ENCODE assay signal across 11 cellular contexts in the genomic region with DNA sequence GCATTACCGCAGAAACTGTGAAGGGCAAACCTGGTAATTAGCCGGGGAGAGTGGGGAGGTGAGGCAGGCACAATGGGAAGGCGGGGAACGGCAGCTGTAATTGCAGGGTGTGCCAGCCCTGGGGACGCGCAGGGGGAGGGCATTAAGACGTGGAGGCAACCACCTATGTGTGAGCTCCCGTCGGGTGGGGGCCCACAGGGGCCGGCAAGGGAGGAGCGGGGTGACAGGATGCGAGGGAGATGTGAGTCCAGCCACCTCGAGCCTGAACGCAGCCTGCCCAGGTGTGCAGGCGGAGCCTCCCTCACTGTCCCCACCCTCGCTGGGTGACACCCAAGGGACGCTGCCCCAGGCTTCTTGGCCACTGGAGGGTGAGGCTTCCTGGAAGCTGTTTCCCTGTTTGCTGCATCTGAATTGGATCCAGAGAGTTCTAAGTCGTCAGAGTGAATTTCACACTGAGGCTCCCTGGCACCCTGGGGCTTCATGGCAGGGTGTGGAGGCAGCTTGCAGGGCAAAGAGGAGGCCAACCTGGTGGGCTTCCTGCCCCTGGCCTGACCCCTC.
A peak's percentile ranks its signal among the peaks of the same experiment; 100 is the strongest.
DNase-seq lines count a peak whose midpoint lies in the region; ATAC-seq and TF ChIP-seq lines count a peak whose summit lies in the region.
"Had no signal": no experiment of that assay in that cellular context is flagged by ENCODE, and none has a peak within 500 bp of the region (broad histone marks: within the 10 kb centered on the region; RNA-seq: fewer than 3 reads in every experiment).

No MANE protein-coding gene starts in this region.

- H3K4me1 Mint-ChIP-seq in activated naive CD4-positive, alpha-beta T cell treated with anti-CD3 and anti-CD28 coated beads for 36 hours (ENCODE audit: low read depth): peaks cover 67% of the 10 kb centered on the region
- H3K4me1 Mint-ChIP-seq in activated CD4-positive, alpha-beta T cell treated with anti-CD3 and anti-CD28 coated beads, Interleukin-2, amount 10 ng/mL, durations not matched to agents 7 days and 5 days: peaks cover 21% of the 10 kb centered on the region

- peaks cover 0 to 10% of the 10 kb centered on the region in 2 donors for H3K27me3 ChIP-seq in left lung
- no peaks in the 10 kb centered on the region for H3K27me3 ChIP-seq in upper lobe of right lung

- H3K27ac Mint-ChIP-seq in activated naive CD4-positive, alpha-beta T cell treated with anti-CD3 and anti-CD28 coated beads for 36 hours: no peak overlapping the region
- no peak overlapping the region for H3K27ac Mint-ChIP-seq in activated CD4-positive, alpha-beta T cell treated with anti-CD3 and anti-CD28 coated beads, Interleukin-2, amount 10 ng/mL, durations not matched to agents 7 days and 5 days
- H3K27ac Mint-ChIP-seq: stimulated activated naive CD8-positive, alpha-beta T cell treated with anti-CD3 and anti-CD28 coated beads, Interleukin-15, Interleukin-2, amounts not matched to agents 100 ng/mL and 50 ng/mL, for 24 hours had no signal

- POLR2A ChIA-PET in activated CD4-positive, alpha-beta T cell treated with anti-CD3 and anti-CD28 coated beads, Interleukin-2, amount 10 ng/mL, durations not matched to agents 7 days and 5 days (lab: Charles Lee): no interaction called here

- no peaks in the 10 kb centered on the region for H3K36me3 ChIP-seq in left lung
- no peaks in the 10 kb centered on the region for H3K36me3 ChIP-seq in upper lobe of right lung

- H3K4me3 Mint-ChIP-seq in activated naive CD4-positive, alpha-beta T cell treated with anti-CD3 and anti-CD28 coated beads for 36 hours: no peak overlapping the region
- no peak overlapping the region for H3K4me3 Mint-ChIP-seq in activated CD4-positive, alpha-beta T cell treated with anti-CD3 and anti-CD28 coated beads, Interleukin-2, amount 10 ng/mL, durations not matched to agents 7 days and 5 days
- H3K4me3 Mint-ChIP-seq: stimulated activated naive CD8-positive, alpha-beta T cell treated with anti-CD3 and anti-CD28 coated beads, Interleukin-15, Interleukin-2, amounts not matched to agents 100 ng/mL and 50 ng/mL, for 24 hours had no signal

- peaks cover 16 to 42% of the 10 kb centered on the region in 2 donors for H3K4me1 ChIP-seq in left lung
- peaks cover 40% of the 10 kb centered on the region for H3K4me1 ChIP-seq in upper lobe of right lung

- H3K9me3 ChIP-seq in left lung: no peaks in the 10 kb centered on the region
- no peaks in the 10 kb centered on the region for H3K9me3 ChIP-seq in upper lobe of right lung

- H3K9me3 Mint-ChIP-seq in activated naive CD4-positive, alpha-beta T cell treated with anti-CD3 and anti-CD28 coated beads for 36 hours: no peaks in the 10 kb centered on the region
- no peaks in the 10 kb centered on the region for H3K9me3 Mint-ChIP-seq in activated CD4-positive, alpha-beta T cell treated with anti-CD3 and anti-CD28 coated beads, Interleukin-2, amount 10 ng/mL, durations not matched to agents 7 days and 5 days
- H3K9me3 Mint-ChIP-seq: CD4-positive, alpha-beta T cell; stimulated activated naive CD8-positive, alpha-beta T cell treated with anti-CD3 and anti-CD28 coated beads, Interleukin-15, Interleukin-2, amounts not matched to agents 100 ng/mL and 50 ng/mL, for 24 hours had no signal

- TF ChIP-seq CTCF in left lung (IDR thresholded peaks at IDR 0.05) (no peak), upper lobe of right lung (IDR thresholded peaks at IDR 0.05) (no peak)

- intact Hi-C loops in activated naive CD4-positive, alpha-beta T cell treated with anti-CD3 and anti-CD28 coated beads for 36 hours (cut with micrococcal nuclease): no loop called here
- intact Hi-C loops in left lung (cut with DNase I) (no loop called here), upper lobe of right lung (cut with DNase I) (no loop called here)

- H3K27ac ChIP-seq in left lung (peak overlapping the region in 1 of 2 donors; percentile 39), upper lobe of right lung (peak overlapping the region; percentile 51)

- peak; percentile 1 for DNase-seq in activated naive CD4-positive, alpha-beta T cell treated with Interleukin-2 at 50 U/mL for 16 hours
- no peak for DNase-seq in activated naive CD4-positive, alpha-beta T cell treated with anti-CD3 and anti-CD28 coated beads for 36 hours
- DNase-seq in SW480 (ENCODE audit: low spot score) (peak; percentile 70), left lung (peak; percentile 50 to 82), upper lobe of right lung (peak; percentile 71)
- DNase-seq in activated CD4-positive, alpha-beta T cell treated with anti-CD3 and anti-CD28 coated beads, Interleukin-2, amount 10 ng/mL, durations not matched to agents 7 days and 5 days: no peak
- DNase-seq: activated CD4-positive, alpha-beta T cell treated with anti-CD3 and anti-CD28 coated beads, Interleukin-2, amount 50 U/mL, for 1 hour had no signal

- ATAC-seq in left lung (peak; percentile 83), upper lobe of right lung (peak; percentile 56), HG02870 (IDR thresholded peaks at IDR 0.05; ENCODE audit: unreplicated experiment) (no peak), HG02798 (IDR thresholded peaks at IDR 0.05; ENCODE audit: poor library complexity, unreplicated experiment) (no peak)

- no peaks in the 10 kb centered on the region for H3K36me3 Mint-ChIP-seq in activated naive CD4-positive, alpha-beta T cell treated with anti-CD3 and anti-CD28 coated beads for 36 hours (ENCODE audit: low read depth)
- no peaks in the 10 kb centered on the region for H3K36me3 Mint-ChIP-seq in activated CD4-positive, alpha-beta T cell treated with anti-CD3 and anti-CD28 coated beads, Interleukin-2, amount 10 ng/mL, durations not matched to agents 7 days and 5 days (ENCODE audit: low read depth)

- no peaks in the 10 kb centered on the region for H3K27me3 Mint-ChIP-seq in activated naive CD4-positive, alpha-beta T cell treated with anti-CD3 and anti-CD28 coated beads for 36 hours (ENCODE audit: low read depth)
- no peaks in the 10 kb centered on the region for H3K27me3 Mint-ChIP-seq in activated CD4-positive, alpha-beta T cell treated with anti-CD3 and anti-CD28 coated beads, Interleukin-2, amount 10 ng/mL, durations not matched to agents 7 days and 5 days
- H3K27me3 Mint-ChIP-seq: CD4-positive, alpha-beta T cell; stimulated activated naive CD8-positive, alpha-beta T cell treated with anti-CD3 and anti-CD28 coated beads, Interleukin-15, Interleukin-2, amounts not matched to agents 100 ng/mL and 50 ng/mL, for 24 hours had no signal

- CTCF ChIA-PET in activated naive CD4-positive, alpha-beta T cell treated with anti-CD3 and anti-CD28 coated beads for 36 hours (lab: Charles Lee): interaction anchor here (0.9 to 1.4 kb wide), 2 partner anchors 50 to 269 kb away, joined by 3 to 4 read pairs; no protein-coding TSS in a partner anchor
- CTCF ChIA-PET in activated CD4-positive, alpha-beta T cell treated with anti-CD3 and anti-CD28 coated beads, Interleukin-2, amount 10 ng/mL, durations not matched to agents 7 days and 5 days (lab: Charles Lee): interaction anchor here (1.1 kb wide), 1 partner anchor 71 kb away, joined by 3 read pairs; no protein-coding TSS in a partner anchor

- H3K4me3 ChIP-seq in left lung (no peak overlapping the region), upper lobe of right lung (no peak overlapping the region)

Comparison
In these comparisons a context has a peak if more than half of its experiments do, and no peak if none do; other contexts are left out.
1. DNase-seq: peak in activated naive CD4-positive, alpha-beta T cell treated with Interleukin-2 at 50 U/mL for 16 hours (single experiment), SW480 (single experiment), left lung (2 of 2) and upper lobe of right lung (single experiment); none in activated naive CD4-positive, alpha-beta T cell treated with anti-CD3 and anti-CD28 coated beads for 36 hours (single experiment) and activated CD4-positive, alpha-beta T cell treated with anti-CD3 and anti-CD28 coated beads, Interleukin-2, amount 10 ng/mL, durations not matched to agents 7 days and 5 days (single experiment).
2. ATAC-seq: peak in left lung (single experiment) and upper lobe of right lung (single experiment); none in HG02870 (single experiment) and HG02798 (single experiment).